In genomic region chr9:10212702-10213101, GRCh38 we compare ENCODE assay signal across 31 cellular contexts.
"Had no signal": no experiment of that assay in that cellular context is flagged by ENCODE, and none has a peak within 500 bp of the region (broad histone marks: within the 10 kb centered on the region; RNA-seq: fewer than 3 reads in every experiment).

No MANE protein-coding gene starts in this region.

- H3K9me3 ChIP-seq: adrenal gland, ascending aorta, body of pancreas, breast epithelium had no signal

- ATAC-seq: activated naive CD4-positive, alpha-beta T cell treated with anti-CD3 and anti-CD28 coated beads, Interleukin-2, amount 50 U/mL, for 72 hours; activated naive CD8-positive, alpha-beta T cell treated with anti-CD3 and anti-CD28 coated beads, Interleukin-2, amount 50 U/mL, for 24 hours; activated T-cell treated with anti-CD3 and anti-CD28 coated beads, Interleukin-2, amount 50 U/mL, for 4 hours; activated T-cell treated with anti-CD3 and anti-CD28 coated beads, Interleukin-2, amount 50 U/mL, for 72 hours; activated T-helper 17 cell treated with anti-CD3 and anti-CD28 coated beads, Interleukin-2, amount 50 U/mL, for 72 hours; body of pancreas had no signal

- H3K4me3 ChIP-seq: adrenal gland, ascending aorta, body of pancreas, breast epithelium, cardiac muscle cell had no signal

- H3K4me1 ChIP-seq: adrenal gland, ascending aorta, body of pancreas, breast epithelium had no signal

- H3K27me3 ChIP-seq: adrenal gland, ascending aorta, body of pancreas, brain microvascular endothelial cell, breast epithelium, cardiac muscle cell had no signal

- H3K36me3 ChIP-seq: adrenal gland, ascending aorta, brain microvascular endothelial cell, breast epithelium, cardiac muscle cell had no signal

- DNase-seq: activated effector memory CD4-positive, alpha-beta T cell treated with anti-CD3 and anti-CD28 coated beads, Interleukin-2, amount 50 U/mL, for 16 hours; activated effector memory CD4-positive, alpha-beta T cell treated with Interleukin-2 at 50 U/mL for 16 hours; activated gamma-delta T cell; activated gamma-delta T cell treated with Interleukin-2 at 50 U/mL for 16 hours; activated naive CD4-positive, alpha-beta T cell; activated naive CD4-positive, alpha-beta T cell treated with anti-CD3 and anti-CD28 coated beads for 36 hours; activated naive CD4-positive, alpha-beta T cell treated with anti-CD3 and anti-CD28 coated beads, Interleukin-2, amount 10 ng/mL, durations not matched to agents 7 days and 5 days; activated naive CD4-positive, alpha-beta T cell treated with anti-CD3 and anti-CD28 coated beads, Interleukin-2, amount 50 U/mL, for 16 hours; activated naive CD4-positive, alpha-beta T cell treated with Interleukin-2 at 50 U/mL for 16 hours; activated naive CD8-positive, alpha-beta T cell treated with anti-CD3 and anti-CD28 coated beads for 36 hours; activated naive CD8-positive, alpha-beta T cell treated with anti-CD3 and anti-CD28 coated beads, Interleukin-2, amount 10 ng/mL, durations not matched to agents 7 days and 5 days; activated naive CD8-positive, alpha-beta T cell treated with anti-CD3 and anti-CD28 coated beads, Interleukin-2, amount 50 U/mL, for 24 hours; activated T-cell treated with anti-CD3 and anti-CD28 coated beads, Interleukin-2, amount 50 U/mL, for 1 hour; activated T-cell treated with anti-CD3 and anti-CD28 coated beads, Interleukin-2, amount 50 U/mL, for 24 hours; activated T-cell treated with anti-CD3 and anti-CD28 coated beads, Interleukin-2, amount 50 U/mL, for 4 hours; activated T-cell treated with anti-CD3 and anti-CD28 coated beads, Interleukin-2, amount 50 U/mL, for 48 hours; activated T-cell treated with anti-CD3 and anti-CD28 coated beads, Interleukin-2, amount 50 U/mL, for 72 hours; adrenal gland; amniotic stem cell; amygdala; anterior cingulate cortex; aorta; body of pancreas; brain microvascular endothelial cell; central memory CD4-positive, alpha-beta T cell; cerebellar nuclear complex had no signal

- H3K27ac ChIP-seq: adrenal gland, ascending aorta, body of pancreas, brain microvascular endothelial cell, breast epithelium, cardiac muscle cell had no signal
